ENCODE assay signal across 1 cellular context in genomic region chr11:103272876-103273275, GRCh38.
TF ChIP-seq lines count a peak whose summit lies in the region.

No MANE protein-coding gene starts in this region.

TF ChIP-seq in K562, 482 proteins besides CTCF, POLR2A, EP300 and RAD21 (continued from another document):
- peak; percentile 43 for TF ChIP-seq PCBP1 (IDR thresholded peaks at IDR 0.05; ENCODE audit: low read depth, low read length, poor library complexity, severe bottlenecking)
- no peak for TF ChIP-seq ZNF143 (CRISPR knock-in tag; IDR thresholded peaks at IDR 0.05)
